Comparison of ENCODE assay signal across 24 cellular contexts in genomic region chr21:41980561-41980960, GRCh38.
"Had no signal": no experiment of that assay in that cellular context is flagged by ENCODE, and none has a peak within 500 bp of the region (broad histone marks: within the 10 kb centered on the region; RNA-seq: fewer than 3 reads in every experiment).

No MANE protein-coding gene starts in this region.

- H3K4me3 ChIP-seq: colonic mucosa, coronary artery, dorsolateral prefrontal cortex, esophagus muscularis mucosa, esophagus squamous epithelium, gastrocnemius medialis, gastroesophageal sphincter, heart left ventricle, heart right ventricle, hepatocyte had no signal

- H3K79me2 ChIP-seq: hepatocyte had no signal

- ATAC-seq: effector memory CD8-positive, alpha-beta T cell; esophagus mucosa; gastrocnemius medialis; gastroesophageal sphincter; heart left ventricle; heart right ventricle had no signal

- H3K9me3 ChIP-seq: colonic mucosa, esophagus muscularis mucosa, esophagus squamous epithelium, gastrocnemius medialis, gastroesophageal sphincter had no signal

- H3K4me1 Mint-ChIP-seq: endodermal cell had no signal

- DNase-seq: cortex of kidney; dermis blood vessel endothelial cell; dorsolateral prefrontal cortex; effector CD4-positive, alpha-beta T cell; effector CD8-positive, alpha-beta T cell; effector memory CD4-positive, alpha-beta T cell; effector memory CD8-positive, alpha-beta T cell; endodermal cell; erythroblast; esophagus squamous epithelium; foreskin fibroblast; foreskin melanocyte; gastrocnemius medialis; glutamatergic neuron; heart left ventricle; heart right ventricle had no signal

- H3K36me3 ChIP-seq: colonic mucosa, esophagus muscularis mucosa, esophagus squamous epithelium, gastrocnemius medialis, gastroesophageal sphincter, heart left ventricle, heart right ventricle had no signal

- H3K27me3 ChIP-seq: colonic mucosa, dorsolateral prefrontal cortex, esophagus muscularis mucosa, esophagus squamous epithelium, foreskin keratinocyte, gastrocnemius medialis, gastroesophageal sphincter, heart left ventricle, heart right ventricle, hepatocyte had no signal

- H3K4me3 Mint-ChIP-seq: dendritic cell treated with granulocyte-macrophage colony-stimulating factor and Interleukin-4, amounts not matched to agents 40 ng/mL and 50 ng/mL, for 4 days; effector memory CD8-positive, alpha-beta T cell; endodermal cell had no signal

- H3K27ac Mint-ChIP-seq: dendritic cell treated with granulocyte-macrophage colony-stimulating factor and Interleukin-4, amounts not matched to agents 40 ng/mL and 50 ng/mL, for 4 days; effector memory CD8-positive, alpha-beta T cell; endodermal cell had no signal

- H3K4me1 ChIP-seq: colonic mucosa, esophagus muscularis mucosa, esophagus squamous epithelium, gastrocnemius medialis, gastroesophageal sphincter, heart left ventricle, heart right ventricle had no signal

- H2AFZ ChIP-seq: hepatocyte had no signal

- H3K4me2 ChIP-seq: hepatocyte had no signal

- H3K27ac ChIP-seq: colonic mucosa, coronary artery, dorsolateral prefrontal cortex, esophagus muscularis mucosa, esophagus squamous epithelium, foreskin keratinocyte, gastrocnemius medialis, gastroesophageal sphincter, heart left ventricle, heart right ventricle, hepatocyte had no signal
